ENCODE assay signal across 17 cellular contexts in genomic region chr9:137764171-137764671, GRCh38.
A peak's percentile ranks its signal among the peaks of the same experiment; 100 is the strongest.
DNase-seq lines count a peak whose midpoint lies in the region; ATAC-seq lines count a peak whose summit lies in the region.
"Had no signal": no experiment of that assay in that cellular context is flagged by ENCODE, and none has a peak within 500 bp of the region (broad histone marks: within the 10 kb centered on the region; RNA-seq: fewer than 3 reads in every experiment).

No MANE protein-coding gene starts in this region.

- no peaks in the 10 kb centered on the region for H3K9me3 Mint-ChIP-seq in activated CD4-positive, alpha-beta T cell treated with anti-CD3 and anti-CD28 coated beads for 36 hours (ENCODE audit: low read depth)
- H3K9me3 Mint-ChIP-seq in central memory CD8-positive, alpha-beta T cell, result no peaks in the 10 kb centered on the region
- H3K9me3 Mint-ChIP-seq in stimulated activated naive B cell treated with anti-CD40 and anti-IgM and Interleukin-4, amounts not matched to agents 10 μg/mL and 1 μg/mL and 100 μg/mL, for 72 hours, result peaks cover 8 to 9% of the 10 kb centered on the region in 2 donors
- H3K9me3 Mint-ChIP-seq: activated CD4-positive, alpha-beta memory T cell treated with anti-CD3 and anti-CD28 coated beads for 36 hours had no signal

- CTCF ChIA-PET in activated CD4-positive, alpha-beta T cell treated with anti-CD3 and anti-CD28 coated beads for 36 hours (lab: Charles Lee), result no interaction called here

- POLR2A ChIA-PET in activated CD4-positive, alpha-beta T cell treated with anti-CD3 and anti-CD28 coated beads for 36 hours (lab: Charles Lee), result no interaction called here

- H3K27me3 Mint-ChIP-seq in activated CD4-positive, alpha-beta T cell treated with anti-CD3 and anti-CD28 coated beads for 36 hours, result no peaks in the 10 kb centered on the region
- no peaks in the 10 kb centered on the region for H3K27me3 Mint-ChIP-seq in central memory CD8-positive, alpha-beta T cell
- no peaks in the 10 kb centered on the region for H3K27me3 Mint-ChIP-seq in stimulated activated naive B cell treated with anti-CD40 and anti-IgM and Interleukin-4, amounts not matched to agents 10 μg/mL and 1 μg/mL and 100 μg/mL, for 72 hours
- H3K27me3 Mint-ChIP-seq: activated CD4-positive, alpha-beta memory T cell treated with anti-CD3 and anti-CD28 coated beads for 36 hours had no signal

- no peak overlapping the region for H3K4me3 Mint-ChIP-seq in activated CD4-positive, alpha-beta T cell treated with anti-CD3 and anti-CD28 coated beads for 36 hours
- no peak overlapping the region for H3K4me3 Mint-ChIP-seq in central memory CD8-positive, alpha-beta T cell
- H3K4me3 Mint-ChIP-seq in stimulated activated naive B cell treated with anti-CD40 and anti-IgM and Interleukin-4, amounts not matched to agents 10 μg/mL and 1 μg/mL and 100 μg/mL, for 72 hours, result peak overlapping the region; percentile 3 to 45
- H3K4me3 Mint-ChIP-seq: activated CD4-positive, alpha-beta memory T cell treated with anti-CD3 and anti-CD28 coated beads for 36 hours had no signal

- H3K4me1 Mint-ChIP-seq in activated CD4-positive, alpha-beta T cell treated with anti-CD3 and anti-CD28 coated beads for 36 hours, result peaks cover 28% of the 10 kb centered on the region
- peaks cover 26% of the 10 kb centered on the region for H3K4me1 Mint-ChIP-seq in central memory CD8-positive, alpha-beta T cell
- peaks cover 37 to 54% of the 10 kb centered on the region in 2 donors for H3K4me1 Mint-ChIP-seq in stimulated activated naive B cell treated with anti-CD40 and anti-IgM and Interleukin-4, amounts not matched to agents 10 μg/mL and 1 μg/mL and 100 μg/mL, for 72 hours

- peak overlapping the region; percentile 8 for H3K27ac Mint-ChIP-seq in activated CD4-positive, alpha-beta T cell treated with anti-CD3 and anti-CD28 coated beads for 36 hours
- H3K27ac Mint-ChIP-seq in central memory CD8-positive, alpha-beta T cell (ENCODE audit: low read depth), result peak overlapping the region; percentile 81
- peak overlapping the region; percentile 77 for H3K27ac Mint-ChIP-seq in stimulated activated naive B cell treated with anti-CD40 and anti-IgM and Interleukin-4, amounts not matched to agents 10 μg/mL and 1 μg/mL and 100 μg/mL, for 72 hours
- H3K27ac Mint-ChIP-seq: activated CD4-positive, alpha-beta memory T cell treated with anti-CD3 and anti-CD28 coated beads for 36 hours had no signal

- DNase-seq in activated CD4-positive, alpha-beta T cell treated with anti-CD3 and anti-CD28 coated beads for 36 hours, result no peak
- no peak for DNase-seq in activated CD4-positive, alpha-beta T cell treated with anti-CD3 and anti-CD28 coated beads, Interleukin-2, amount 50 U/mL, for 1 hour
- DNase-seq in central memory CD8-positive, alpha-beta T cell (ENCODE audit: low spot score in 2 of 2), result no peak
- peak; percentile 78 for DNase-seq in midbrain (lab: John Stamatoyannopoulos, UW)
- no peak for DNase-seq in stimulated activated naive B cell treated with anti-CD40 and anti-IgM and Interleukin-4, amounts not matched to agents 10 μg/mL and 1 μg/mL and 100 μg/mL, for 72 hours
- DNase-seq in AG08395 (ENCODE audit: low spot score), result no peak
- DNase-seq in NCI-H1694 treated with DMSO at 0.1 percent for 48 hours (lab: John Stamatoyannopoulos, UW), result no peak
- DNase-seq: 8988T; activated CD4-positive, alpha-beta memory T cell treated with anti-CD3 and anti-CD28 coated beads for 36 hours; activated effector memory CD4-positive, alpha-beta T cell treated with anti-CD3 and anti-CD28 coated beads, Interleukin-2, amount 50 U/mL, for 16 hours; DND-41; erythroblast; heart left ventricle; mesendoderm; NCI-H69; PC-9 had no signal

- H3K36me3 Mint-ChIP-seq in activated CD4-positive, alpha-beta T cell treated with anti-CD3 and anti-CD28 coated beads for 36 hours (ENCODE audit: low read depth), result peaks cover 60% of the 10 kb centered on the region
- H3K36me3 Mint-ChIP-seq in central memory CD8-positive, alpha-beta T cell (ENCODE audit: insufficient read depth), result peaks cover 40% of the 10 kb centered on the region
- H3K36me3 Mint-ChIP-seq in stimulated activated naive B cell treated with anti-CD40 and anti-IgM and Interleukin-4, amounts not matched to agents 10 μg/mL and 1 μg/mL and 100 μg/mL, for 72 hours, result peaks cover 58 to 69% of the 10 kb centered on the region in 2 donors

- ATAC-seq in activated CD4-positive, alpha-beta T cell treated with anti-CD3 and anti-CD28 coated beads for 36 hours, result no peak
- no peak for ATAC-seq in central memory CD8-positive, alpha-beta T cell (replicated peaks; ENCODE audit: extremely low read depth, poor library complexity, severe bottlenecking)
- no peak for ATAC-seq in stimulated activated naive B cell treated with anti-CD40 and anti-IgM and Interleukin-4, amounts not matched to agents 10 μg/mL and 1 μg/mL and 100 μg/mL, for 72 hours (replicated peaks)
- no peak for ATAC-seq in GM19035 (IDR thresholded peaks at IDR 0.05; ENCODE audit: unreplicated experiment)

- intact Hi-C loops in activated CD4-positive, alpha-beta T cell treated with anti-CD3 and anti-CD28 coated beads for 36 hours (cut with DNase I, micrococcal nuclease), result no loop called here

Comparison
In these comparisons a context has a peak if more than half of its experiments do, and no peak if none do; other contexts are left out.
1. H3K27ac Mint-ChIP-seq: peak in every context shown above with its lines; median percentile 81 in central memory CD8-positive, alpha-beta T cell; 77 in stimulated activated naive B cell treated with anti-CD40 and anti-IgM and Interleukin-4, amounts not matched to agents 10 μg/mL and 1 μg/mL and 100 μg/mL, for 72 hours; 8 in activated CD4-positive, alpha-beta T cell treated with anti-CD3 and anti-CD28 coated beads for 36 hours.
2. H3K4me3 Mint-ChIP-seq: peak in stimulated activated naive B cell treated with anti-CD40 and anti-IgM and Interleukin-4, amounts not matched to agents 10 μg/mL and 1 μg/mL and 100 μg/mL, for 72 hours (2 of 2); none in activated CD4-positive, alpha-beta T cell treated with anti-CD3 and anti-CD28 coated beads for 36 hours (single experiment) and central memory CD8-positive, alpha-beta T cell (single experiment).